12 cellular contexts compared by ENCODE assay signal in genomic region chr4:1493540-1494287, GRCh38.
"Had no signal": no experiment of that assay in that cellular context is flagged by ENCODE, and none has a peak within 500 bp of the region (broad histone marks: within the 10 kb centered on the region; RNA-seq: fewer than 3 reads in every experiment).

No MANE protein-coding gene starts in this region.

- DNase-seq: activated naive CD4-positive, alpha-beta T cell treated with Interleukin-2 at 50 U/mL for 16 hours; erythroblast; gastrocnemius medialis; islet precursor cell; stimulated activated CD4-positive, alpha-beta T cell treated with anti-CD3 and anti-CD28 coated beads, Interleukin-12 subunit alpha, Interleukin-12 subunit beta, amount 100 ng/mL, for 4 hours; stimulated activated CD4-positive, alpha-beta T cell treated with anti-CD3 and anti-CD28 coated beads, Interleukin-2, amount 100 ng/mL, for 24 hours had no signal

- ATAC-seq: gastrocnemius medialis had no signal

- H3K27me3 ChIP-seq: ovary had no signal

- H3K9me3 Mint-ChIP-seq: activated T-helper 1 cell treated with anti-CD3 and anti-CD28 coated beads, Interleukin-12 subunit alpha, Interleukin-12 subunit beta, Interleukin-2, Interleukin-4 antibody, amounts not matched to agents 30 ng/mL and 10 ng/mL and 1 ng/mL, durations not matched to agents 14 hours and 24 hours and 36 hours; endodermal cell had no signal

- H3K9me3 ChIP-seq: adrenal gland, gastrocnemius medialis, ovary, thoracic aorta had no signal

- H3K36me3 ChIP-seq: adrenal gland, gastrocnemius medialis, ovary, thoracic aorta had no signal

- H3K27ac Mint-ChIP-seq: activated T-helper 1 cell treated with anti-CD3 and anti-CD28 coated beads, Interleukin-12 subunit alpha, Interleukin-12 subunit beta, Interleukin-2, Interleukin-4 antibody, amounts not matched to agents 30 ng/mL and 10 ng/mL and 1 ng/mL, durations not matched to agents 14 hours and 24 hours and 36 hours; endodermal cell had no signal

- H3K4me3 Mint-ChIP-seq: activated T-helper 1 cell treated with anti-CD3 and anti-CD28 coated beads, Interleukin-12 subunit alpha, Interleukin-12 subunit beta, Interleukin-2, Interleukin-4 antibody, amounts not matched to agents 30 ng/mL and 10 ng/mL and 1 ng/mL, durations not matched to agents 14 hours and 24 hours and 36 hours; endodermal cell had no signal

- H3K4me1 ChIP-seq: adrenal gland, gastrocnemius medialis had no signal

- H3K4me1 Mint-ChIP-seq: endodermal cell had no signal

- H3K27ac ChIP-seq: adrenal gland, dorsolateral prefrontal cortex, gastrocnemius medialis, ovary, thoracic aorta had no signal

- H3K4me3 ChIP-seq: adrenal gland, dorsolateral prefrontal cortex, gastrocnemius medialis, ovary, thoracic aorta had no signal
